Comparison of ENCODE assay signal across 33 cellular contexts in genomic region chr1:14514760-14515159, GRCh38.
"Had no signal": no experiment of that assay in that cellular context is flagged by ENCODE, and none has a peak within 500 bp of the region (broad histone marks: within the 10 kb centered on the region; RNA-seq: fewer than 3 reads in every experiment).

No MANE protein-coding gene starts in this region.

- H3K9me3 Mint-ChIP-seq: activated B cell treated with CpG ODN at 0.5 μM for 24 hours; activated CD4-positive, alpha-beta memory T cell treated with anti-CD3 and anti-CD28 coated beads, Interleukin-2, amount 10 ng/mL, durations not matched to agents 7 days and 5 days; activated naive CD4-positive, alpha-beta T cell treated with anti-CD3 and anti-CD28 coated beads, Interleukin-2, amount 10 ng/mL, durations not matched to agents 7 days and 5 days; activated naive CD8-positive, alpha-beta T cell treated with anti-CD3 and anti-CD28 coated beads, Interleukin-2, amount 50 U/mL, for 24 hours had no signal

- H2AFZ ChIP-seq: PC-9 had no signal

- H3K4me2 ChIP-seq: PC-9 had no signal

- H3K27ac Mint-ChIP-seq: activated B cell treated with CpG ODN at 0.5 μM for 24 hours; activated CD4-positive, alpha-beta memory T cell treated with anti-CD3 and anti-CD28 coated beads, Interleukin-2, amount 10 ng/mL, durations not matched to agents 7 days and 5 days; activated CD8-positive, alpha-beta memory T cell treated with anti-CD3 and anti-CD28 coated beads, Interleukin-2, amount 10 ng/mL, durations not matched to agents 7 days and 5 days; activated naive CD4-positive, alpha-beta T cell treated with anti-CD3 and anti-CD28 coated beads, Interleukin-2, amount 10 ng/mL, durations not matched to agents 7 days and 5 days; activated naive CD8-positive, alpha-beta T cell; activated naive CD8-positive, alpha-beta T cell treated with anti-CD3 and anti-CD28 coated beads, Interleukin-2, amount 50 U/mL, for 24 hours; brain had no signal

- H3K4me3 Mint-ChIP-seq: activated B cell treated with CpG ODN at 0.5 μM for 24 hours; activated CD4-positive, alpha-beta memory T cell treated with anti-CD3 and anti-CD28 coated beads, Interleukin-2, amount 10 ng/mL, durations not matched to agents 7 days and 5 days; activated CD8-positive, alpha-beta memory T cell treated with anti-CD3 and anti-CD28 coated beads, Interleukin-2, amount 10 ng/mL, durations not matched to agents 7 days and 5 days; activated naive CD4-positive, alpha-beta T cell treated with anti-CD3 and anti-CD28 coated beads, Interleukin-2, amount 10 ng/mL, durations not matched to agents 7 days and 5 days; activated naive CD8-positive, alpha-beta T cell; activated naive CD8-positive, alpha-beta T cell treated with anti-CD3 and anti-CD28 coated beads, Interleukin-2, amount 50 U/mL, for 24 hours; brain had no signal

- H3K27ac ChIP-seq: PC-9, VCaP had no signal

- H3K4me1 Mint-ChIP-seq: activated B cell treated with CpG ODN at 0.5 μM for 24 hours; activated CD4-positive, alpha-beta memory T cell treated with anti-CD3 and anti-CD28 coated beads, Interleukin-2, amount 10 ng/mL, durations not matched to agents 7 days and 5 days; activated CD8-positive, alpha-beta memory T cell treated with anti-CD3 and anti-CD28 coated beads, Interleukin-2, amount 10 ng/mL, durations not matched to agents 7 days and 5 days; activated naive CD4-positive, alpha-beta T cell treated with anti-CD3 and anti-CD28 coated beads, Interleukin-2, amount 10 ng/mL, durations not matched to agents 7 days and 5 days had no signal

- ATAC-seq: activated CD8-positive, alpha-beta memory T cell treated with anti-CD3 and anti-CD28 coated beads, Interleukin-2, amount 10 ng/mL, durations not matched to agents 7 days and 5 days; activated naive CD8-positive, alpha-beta T cell treated with anti-CD3 and anti-CD28 coated beads, Interleukin-2, amount 50 U/mL, for 24 hours had no signal

- H3K36me3 Mint-ChIP-seq: activated CD8-positive, alpha-beta memory T cell treated with anti-CD3 and anti-CD28 coated beads, Interleukin-2, amount 10 ng/mL, durations not matched to agents 7 days and 5 days; activated naive CD4-positive, alpha-beta T cell treated with anti-CD3 and anti-CD28 coated beads, Interleukin-2, amount 10 ng/mL, durations not matched to agents 7 days and 5 days; activated naive CD8-positive, alpha-beta T cell; brain had no signal

- H3K4me3 ChIP-seq: PC-9 had no signal

- FAIRE-seq: bronchial epithelial cell had no signal

- DNase-seq: activated B cell treated with CpG ODN at 0.5 μM for 24 hours; activated CD4-positive, alpha-beta memory T cell treated with anti-CD3 and anti-CD28 coated beads, Interleukin-2, amount 10 ng/mL, durations not matched to agents 7 days and 5 days; activated CD4-positive, alpha-beta T cell treated with anti-CD3 and anti-CD28 coated beads for 1 hour; activated CD4-positive, alpha-beta T cell treated with anti-CD3 and anti-CD28 coated beads for 48 hours; activated CD8-positive, alpha-beta memory T cell treated with anti-CD3 and anti-CD28 coated beads for 24 hours; activated CD8-positive, alpha-beta memory T cell treated with anti-CD3 and anti-CD28 coated beads, Interleukin-2, amount 10 ng/mL, durations not matched to agents 7 days and 5 days; activated CD8-positive, alpha-beta memory T cell treated with anti-CD3 and anti-CD28 coated beads, Interleukin-2, amount 50 U/mL, for 48 hours; activated effector memory CD4-positive, alpha-beta T cell treated with Interleukin-2 at 50 U/mL for 16 hours; activated naive CD4-positive, alpha-beta T cell treated with anti-CD3 and anti-CD28 coated beads, Interleukin-2, amount 10 ng/mL, durations not matched to agents 7 days and 5 days; activated naive CD8-positive, alpha-beta T cell treated with anti-CD3 and anti-CD28 coated beads, Interleukin-2, amount 50 U/mL, for 24 hours; activated T-cell treated with anti-CD3 and anti-CD28 coated beads, Interleukin-2, amount 50 U/mL, for 48 hours; anterior cingulate cortex; caudate nucleus; cerebellar nuclear complex; MV-4-11; NCI-H1092; NCI-H1436 treated with DMSO at 0.1 percent for 48 hours; NCI-H1694 treated with DMSO at 0.1 percent for 48 hours; NCI-H2029; NCI-H226; NCI-H446 treated with DMSO at 0.1 percent for 48 hours; NCI-H524; NCI-H69; PC-9; Right ventricle myocardium superior; SW 1271; T-helper 1 cell; T-helper 2 cell; T-helper 9 cell had no signal

- H3K27me3 Mint-ChIP-seq: activated CD4-positive, alpha-beta memory T cell treated with anti-CD3 and anti-CD28 coated beads, Interleukin-2, amount 10 ng/mL, durations not matched to agents 7 days and 5 days; activated CD8-positive, alpha-beta memory T cell treated with anti-CD3 and anti-CD28 coated beads, Interleukin-2, amount 10 ng/mL, durations not matched to agents 7 days and 5 days; activated naive CD4-positive, alpha-beta T cell treated with anti-CD3 and anti-CD28 coated beads, Interleukin-2, amount 10 ng/mL, durations not matched to agents 7 days and 5 days; activated naive CD8-positive, alpha-beta T cell had no signal
